Comparison of ENCODE assay signal across 10 cellular contexts in the genomic region with DNA sequence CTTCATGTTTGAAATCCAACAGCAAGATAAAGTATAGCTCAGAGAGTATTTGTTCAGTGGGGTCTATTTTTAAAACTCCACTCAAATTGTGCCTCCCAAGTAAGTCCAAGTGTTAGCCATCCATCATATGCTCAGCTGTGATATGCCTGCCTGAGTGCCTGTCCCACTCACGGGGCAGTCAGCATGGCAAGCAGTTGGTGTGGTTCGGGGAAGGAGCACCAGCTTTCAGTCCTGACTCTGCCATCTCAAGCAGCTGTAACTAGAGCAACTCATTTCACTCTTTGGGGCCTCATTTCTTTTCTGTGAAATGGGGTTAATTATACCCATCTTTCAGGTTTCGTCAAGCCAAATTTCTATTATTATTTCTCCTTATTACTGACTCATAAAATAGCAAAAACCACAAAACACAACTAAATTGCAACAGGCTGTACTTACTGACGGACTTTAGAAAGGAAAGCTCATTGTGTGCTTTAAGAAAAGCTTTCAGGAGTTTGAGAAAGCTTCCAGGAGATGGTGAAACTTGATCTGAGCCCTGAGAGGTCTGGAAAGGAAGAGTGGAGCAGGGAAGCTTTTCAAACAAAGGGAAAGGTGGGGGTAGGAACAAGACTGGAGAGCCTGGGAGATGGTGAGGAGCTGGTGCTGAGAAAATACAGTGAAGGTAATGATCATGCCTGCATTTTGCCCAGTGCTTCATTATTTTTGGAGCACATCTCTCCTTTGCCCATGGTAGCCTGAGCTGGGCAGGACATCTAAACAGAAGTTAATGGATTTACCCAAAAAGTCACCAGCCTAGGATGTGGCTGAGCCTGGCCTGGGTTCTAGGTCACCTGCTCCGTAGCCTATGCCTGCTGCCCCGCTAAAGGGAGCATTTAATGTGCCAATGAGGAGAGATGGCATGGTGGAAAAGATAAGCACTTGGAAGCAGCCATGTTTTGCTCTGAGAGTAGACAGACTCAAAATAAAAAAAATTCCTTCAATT. TPM values are rescaled to one million over a fixed set of nuclear protein-coding genes. Genes with fewer than 3 reads are reported as not detected.
DNase-seq lines count a peak whose midpoint lies in the region; ATAC-seq and TF ChIP-seq lines count a peak whose summit lies in the region.
"Had no signal": no experiment of that assay in that cellular context is flagged by ENCODE, and none has a peak within 500 bp of the region (broad histone marks: within the 10 kb centered on the region; RNA-seq: fewer than 3 reads in every experiment).

No MANE protein-coding gene starts in this region.

- H3K27ac ChIP-seq in adipose tissue (ENCODE audit: low read depth, low read length) (peak overlapping the region; percentile 32), heart right ventricle (peak overlapping the region in 7 of 10 donors; percentile 9 to 85 (median 47)), stomach (peak overlapping the region in 4 of 5 donors; percentile 58 to 73 (median 65))
- H3K27ac ChIP-seq: HL-60 had no signal

- peaks cover 1% of the 10 kb centered on the region for H3K36me3 Mint-ChIP-seq in activated CD8-positive, alpha-beta memory T cell treated with anti-CD3 and anti-CD28 coated beads, Interleukin-2, amount 10 ng/mL, durations not matched to agents 7 days and 5 days

- H3K27ac Mint-ChIP-seq in activated CD8-positive, alpha-beta memory T cell treated with anti-CD3 and anti-CD28 coated beads, Interleukin-2, amount 10 ng/mL, durations not matched to agents 7 days and 5 days = no peak overlapping the region

- DNase-seq in heart right ventricle (no peak), stomach (no peak), NCI-H345 (lab: John Stamatoyannopoulos, UW) (no peak)
- no peak for DNase-seq in activated CD8-positive, alpha-beta memory T cell treated with anti-CD3 and anti-CD28 coated beads, Interleukin-2, amount 10 ng/mL, durations not matched to agents 7 days and 5 days
- DNase-seq: activated T-cell treated with anti-CD3 and anti-CD28 coated beads, Interleukin-2, amount 50 U/mL, for 4 hours had no signal

- no peaks in the 10 kb centered on the region for H3K27me3 ChIP-seq in heart right ventricle
- no peaks in the 10 kb centered on the region for H3K27me3 ChIP-seq in stomach

- H3K27me3 Mint-ChIP-seq in activated CD8-positive, alpha-beta memory T cell treated with anti-CD3 and anti-CD28 coated beads, Interleukin-2, amount 10 ng/mL, durations not matched to agents 7 days and 5 days = no peaks in the 10 kb centered on the region

- CTCF ChIA-PET in activated CD8-positive, alpha-beta memory T cell treated with anti-CD3 and anti-CD28 coated beads, Interleukin-2, amount 10 ng/mL, durations not matched to agents 7 days and 5 days (lab: Charles Lee) = interaction anchor here (1.1 to 1.2 kb wide), 2 partner anchors 141 to 516 kb away, joined by 3 to 4 read pairs; no protein-coding TSS in a partner anchor

- H3K4me3 ChIP-seq in heart right ventricle (no peak overlapping the region), stomach (no peak overlapping the region)

- ATAC-seq in GM19455 (IDR thresholded peaks at IDR 0.05; ENCODE audit: unreplicated experiment) (peak; percentile 49), heart right ventricle (peak in 5 of 8 donors; percentile 8 to 28 (median 25)), HG02938 (IDR thresholded peaks at IDR 0.05; ENCODE audit: unreplicated experiment) (no peak), GM18873 (IDR thresholded peaks at IDR 0.05; ENCODE audit: low FRiP score, unreplicated experiment) (no peak)
- ATAC-seq in activated CD8-positive, alpha-beta memory T cell treated with anti-CD3 and anti-CD28 coated beads, Interleukin-2, amount 10 ng/mL, durations not matched to agents 7 days and 5 days = no peak
- ATAC-seq: activated T-cell treated with anti-CD3 and anti-CD28 coated beads, Interleukin-2, amount 50 U/mL, for 4 hours had no signal

- H3K4me1 ChIP-seq in heart right ventricle (peaks cover 25 to 80% (median 46%) of the 10 kb centered on the region in 9 donors), stomach (peaks cover 5 to 33% (median 8%) of the 10 kb centered on the region in 4 donors)

- no peak for TF ChIP-seq POLR2A in stomach (IDR thresholded peaks at IDR 0.05)

- H3K4me3 Mint-ChIP-seq in activated CD8-positive, alpha-beta memory T cell treated with anti-CD3 and anti-CD28 coated beads, Interleukin-2, amount 10 ng/mL, durations not matched to agents 7 days and 5 days = no peak overlapping the region
- H3K4me3 Mint-ChIP-seq: activated T-cell treated with anti-CD3 and anti-CD28 coated beads, Interleukin-2, amount 50 U/mL, for 4 hours had no signal

- H3K36me3 ChIP-seq in heart right ventricle (peaks cover 0 to 35% (median 0%) of the 10 kb centered on the region in 9 donors), stomach (peaks cover 0 to 81% (median 63%) of the 10 kb centered on the region in 4 donors)

- no peaks in the 10 kb centered on the region for H3K9me3 Mint-ChIP-seq in activated CD8-positive, alpha-beta memory T cell treated with anti-CD3 and anti-CD28 coated beads, Interleukin-2, amount 10 ng/mL, durations not matched to agents 7 days and 5 days (ENCODE audit: low read depth)
- H3K9me3 Mint-ChIP-seq: activated T-cell treated with anti-CD3 and anti-CD28 coated beads, Interleukin-2, amount 50 U/mL, for 4 hours had no signal

- intact Hi-C loops in heart right ventricle (cut with DNase I) = loop anchor here in 6 of 10 donors (2.0 to 10.0 kb wide), 4 partner anchors 338 to 448 kb away; no protein-coding TSS in a partner anchor
- intact Hi-C loops in stomach (cut with DNase I; ENCODE audit: low total_unique reads) = loop anchor here (10.0 kb wide), 1 partner anchor 438 kb away; no protein-coding TSS in a partner anchor

- H3K9me3 ChIP-seq in heart right ventricle = no peaks in the 10 kb centered on the region
- H3K9me3 ChIP-seq in stomach = no peaks in the 10 kb centered on the region

- TF ChIP-seq CTCF in heart right ventricle (IDR thresholded peaks at IDR 0.05) (no peak), stomach (IDR thresholded peaks at IDR 0.05) (no peak)

- peaks cover 5% of the 10 kb centered on the region for H3K4me1 Mint-ChIP-seq in activated CD8-positive, alpha-beta memory T cell treated with anti-CD3 and anti-CD28 coated beads, Interleukin-2, amount 10 ng/mL, durations not matched to agents 7 days and 5 days

- no peak for TF ChIP-seq EP300 in stomach (IDR thresholded peaks at IDR 0.05)

- 74 to 90% (median 76%) methylated on average over 6 of the region's 6 CpGs for WGBS in adipose tissue, 3 donors
- 81 to 85% methylated on average over 6 of the region's 6 CpGs for WGBS in heart right ventricle, 2 donors
- WGBS in stomach, 5 donors = 77 to 85% (median 83%) methylated on average over 6 of the region's 6 CpGs

RNA-seq across cellular contexts. Expression of gene RHO, which starts 42.1 kb away (rescaled TPM):
- polyA plus RNA-seq in adipose tissue (not detected), heart right ventricle (not detected), stomach (not detected)
- total RNA-seq in heart right ventricle (not detected), stomach (not detected)
- not detected for total RNA-seq in activated CD8-positive, alpha-beta memory T cell treated with anti-CD3 and anti-CD28 coated beads, Interleukin-2, amount 10 ng/mL, durations not matched to agents 7 days and 5 days
- total RNA-seq: activated T-cell treated with anti-CD3 and anti-CD28 coated beads, Interleukin-2, amount 50 U/mL, for 4 hours had no signal

RNA-seq across cellular contexts. Expression of gene IFT122, which starts 46.3 kb away (rescaled TPM):
- polyA plus RNA-seq in adipose tissue = 10 to 100 TPM; 14.1 to 19.0 (median 15.6) TPM
- 10 to 100 TPM; 12.4 to 23.9 (median 16.8) TPM for total RNA-seq in heart right ventricle
- 10 to 100 TPM in 1 of 2 donors, 1 to 10 TPM in 1; 9.7 to 29.1 TPM for polyA plus RNA-seq in heart right ventricle
- total RNA-seq in stomach = 100 to 1,000 TPM in 2 of 5 donors, 10 to 100 TPM in 2, 1 to 10 TPM in 1; 9.9 to 163 (median 61.5) TPM
- 10 to 100 TPM; 12.3 to 17.0 (median 13.9) TPM for polyA plus RNA-seq in stomach
- 10 to 100 TPM; 15.6 to 34.0 TPM for total RNA-seq in activated CD8-positive, alpha-beta memory T cell treated with anti-CD3 and anti-CD28 coated beads, Interleukin-2, amount 10 ng/mL, durations not matched to agents 7 days and 5 days

RNA-seq across cellular contexts. Expression of gene MBD4, which starts 46.6 kb away (rescaled TPM):
- 10 to 100 TPM; 14.3 to 19.0 (median 16.8) TPM for polyA plus RNA-seq in adipose tissue
- 10 to 100 TPM; 16.4 to 31.9 (median 19.2) TPM for total RNA-seq in heart right ventricle
- polyA plus RNA-seq in heart right ventricle = 10 to 100 TPM; 11.1 to 37.8 TPM
- 10 to 100 TPM in 4 of 5 donors, 1 to 10 TPM in 1; 5.8 to 74.1 (median 40.6) TPM for total RNA-seq in stomach
- polyA plus RNA-seq in stomach = 10 to 100 TPM; 13.8 to 23.4 (median 20.1) TPM
- total RNA-seq in activated CD8-positive, alpha-beta memory T cell treated with anti-CD3 and anti-CD28 coated beads, Interleukin-2, amount 10 ng/mL, durations not matched to agents 7 days and 5 days = 10 to 100 TPM; 51.9 to 52.0 TPM

RNA-seq across cellular contexts. Expression of gene H1-8, which starts 56.6 kb away (rescaled TPM):
- polyA plus RNA-seq in adipose tissue (not detected), heart right ventricle (not detected), stomach (not detected)
- total RNA-seq in heart right ventricle (not detected), stomach (not detected)
- total RNA-seq in activated CD8-positive, alpha-beta memory T cell treated with anti-CD3 and anti-CD28 coated beads, Interleukin-2, amount 10 ng/mL, durations not matched to agents 7 days and 5 days = not detected
- total RNA-seq: activated T-cell treated with anti-CD3 and anti-CD28 coated beads, Interleukin-2, amount 50 U/mL, for 4 hours had no signal

RNA-seq across cellular contexts. Expression of gene EFCAB12, which starts 57.9 kb away (rescaled TPM):
- polyA plus RNA-seq in adipose tissue (1 to 10 TPM in 1 of 3 donors, under 1 TPM in 2; 0.45 to 1.1 (median 0.56) TPM), heart right ventricle (under 1 TPM in 1 of 2 donors, not detected in 1; 0.10 TPM), stomach (1 to 10 TPM in 2 of 3 donors, under 1 TPM in 1; 0.33 to 2.7 (median 2.6) TPM)
- total RNA-seq in heart right ventricle (under 1 TPM in 4 of 10 donors, not detected in 6; 0.15 to 0.23 (median 0.16) TPM), stomach (1 to 10 TPM in 1 of 5 donors, under 1 TPM in 2, not detected in 2; 0.72 to 4.0 (median 0.92) TPM)
- total RNA-seq in activated CD8-positive, alpha-beta memory T cell treated with anti-CD3 and anti-CD28 coated beads, Interleukin-2, amount 10 ng/mL, durations not matched to agents 7 days and 5 days = 1 to 10 TPM in 1 of 2 experiments, under 1 TPM in 1; 0.56 to 1.4 TPM

Comparison
In these comparisons a context has a peak if more than half of its experiments do, and no peak if none do; other contexts are left out.
1. ATAC-seq: peak in GM19455 (single experiment) and heart right ventricle (5 of 8); none in HG02938 (single experiment), activated CD8-positive, alpha-beta memory T cell treated with anti-CD3 and anti-CD28 coated beads, Interleukin-2, amount 10 ng/mL, durations not matched to agents 7 days and 5 days (single experiment) and GM18873 (single experiment).
2. Peak in every context shown above with its lines, with median percentiles within 50 percentile points of each other: H3K27ac ChIP-seq.